Comparison of ENCODE assay signal across 8 cellular contexts in the genomic region with DNA sequence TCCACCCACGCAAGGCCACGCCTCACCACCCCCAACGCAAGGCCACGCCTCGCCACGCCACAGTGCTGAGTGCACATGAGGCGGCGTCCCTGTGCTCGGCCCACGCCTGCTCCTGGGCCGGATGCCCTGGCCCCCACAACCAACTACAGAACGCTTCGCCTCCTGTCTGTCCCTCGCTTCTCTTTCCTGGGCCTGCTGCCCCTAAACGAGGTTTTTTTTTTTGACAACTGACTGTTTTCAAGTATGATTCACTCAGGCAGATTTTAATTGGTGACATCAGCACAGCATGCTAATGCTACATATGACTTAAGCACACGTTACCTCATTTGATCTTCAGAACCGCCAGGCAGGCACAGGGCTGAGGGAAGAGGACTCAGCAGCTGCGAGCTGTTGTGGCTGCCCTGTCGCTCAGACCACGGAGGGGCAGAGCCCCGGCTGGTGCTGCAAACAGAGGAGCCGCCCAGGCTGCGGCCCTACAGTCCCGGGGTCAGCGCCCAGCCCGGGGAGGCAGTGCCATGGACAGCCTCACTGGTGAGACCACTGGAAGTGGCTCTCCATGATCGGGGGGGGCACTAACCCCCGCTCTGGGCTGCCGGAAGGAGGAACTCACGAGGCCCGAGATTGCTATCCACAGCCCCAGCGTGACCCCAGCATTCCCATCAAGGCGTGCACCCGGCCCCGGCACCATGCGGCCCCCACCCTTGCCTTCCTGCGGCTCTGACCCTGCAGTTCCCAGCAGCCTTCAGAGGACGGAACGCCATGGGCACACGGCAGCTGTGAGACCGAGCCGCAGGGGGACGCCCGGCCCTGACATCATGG.
DNase-seq lines count a peak whose midpoint lies in the region; ATAC-seq and TF ChIP-seq lines count a peak whose summit lies in the region.

No MANE protein-coding gene starts in this region.

- H3K4me1 Mint-ChIP-seq in CD4-positive, CD25-positive, alpha-beta regulatory T cell: peaks cover 3 to 26% (median 14%) of the 10 kb centered on the region in 4 donors
- peaks cover 69% of the 10 kb centered on the region for H3K4me1 Mint-ChIP-seq in brain

- H3K27ac ChIP-seq in CD4-positive, CD25-positive, alpha-beta regulatory T cell (ENCODE audit: insufficient read depth, low read length, poor library complexity, severe bottlenecking): no peak overlapping the region
- H3K27ac ChIP-seq in RWPE2 (ENCODE audit: poor library complexity, severe bottlenecking) (no peak overlapping the region), lung (ENCODE audit: low read depth in 1 of 2, low read length in 1 of 2) (peak overlapping the region; percentile 62 to 72), suprapubic skin (peak overlapping the region; percentile 86)

- no peaks in the 10 kb centered on the region for H3K27me3 ChIP-seq in CD4-positive, CD25-positive, alpha-beta regulatory T cell (ENCODE audit: control insufficient read depth, insufficient read depth, low read length)
- H3K27me3 ChIP-seq in RWPE2 (ENCODE audit: insufficient read depth, poor library complexity, severe bottlenecking) (no peaks in the 10 kb centered on the region), lung (ENCODE audit: control insufficient read depth, insufficient read depth) (no peaks in the 10 kb centered on the region), suprapubic skin (no peaks in the 10 kb centered on the region)

- no peaks in the 10 kb centered on the region for H3K27me3 Mint-ChIP-seq in CD4-positive, CD25-positive, alpha-beta regulatory T cell
- H3K27me3 Mint-ChIP-seq in brain: peaks cover 7% of the 10 kb centered on the region

- peak; percentile 72 to 82 for ATAC-seq in CD4-positive, CD25-positive, alpha-beta regulatory T cell (ENCODE audit: low read depth in 2 of 2)
- ATAC-seq in GM21825 (IDR thresholded peaks at IDR 0.05; ENCODE audit: unreplicated experiment) (peak; percentile 59), RWPE2 (ENCODE audit: low read depth) (no peak), lung (ENCODE audit: insufficient read depth, low FRiP score) (peak; percentile 76)

- DNase-seq in CD4-positive, CD25-positive, alpha-beta regulatory T cell: peak in 2 of 3 donors; percentile 63
- DNase-seq in RWPE2 (ENCODE audit: low spot score) (peak; percentile 47), lung (ENCODE audit: low spot score) (peak; percentile 61), suprapubic skin (ENCODE audit: low spot score in 2 of 2) (peak; percentile 84 to 88), DMS53 treated with DMSO at 0.1 percent for 48 hours (lab: John Stamatoyannopoulos, UW; ENCODE audit: unreplicated experiment) (no peak), NCI-H2081 (lab: John Stamatoyannopoulos, UW) (no peak)

- peaks cover 0 to 10% (median 6%) of the 10 kb centered on the region in 7 donors for H3K9me3 Mint-ChIP-seq in CD4-positive, CD25-positive, alpha-beta regulatory T cell
- peaks cover 8 to 24% (median 20%) of the 10 kb centered on the region in 5 experiments for H3K9me3 Mint-ChIP-seq in brain

- peaks cover 8% of the 10 kb centered on the region for H3K36me3 Mint-ChIP-seq in CD4-positive, CD25-positive, alpha-beta regulatory T cell
- H3K36me3 Mint-ChIP-seq in brain: peaks cover 16% of the 10 kb centered on the region

- 35 to 57% methylated on average over 43 to 44 of the region's 44 CpGs for whole genome bisulfite sequencing in lung, 2 donors
- 42% methylated on average over 22 of the region's 44 CpGs for WGBS in suprapubic skin

- no peak overlapping the region for H3K4me3 ChIP-seq in CD4-positive, CD25-positive, alpha-beta regulatory T cell (ENCODE audit: low read depth, low read length)
- H3K4me3 ChIP-seq in RWPE2 (ENCODE audit: severe bottlenecking) (no peak overlapping the region), lung (no peak overlapping the region), suprapubic skin (peak overlapping the region; percentile 35)

- TF ChIP-seq POLR2A in suprapubic skin (IDR thresholded peaks at IDR 0.05): no peak

- H3K9me3 ChIP-seq in CD4-positive, CD25-positive, alpha-beta regulatory T cell (ENCODE audit: control insufficient read depth in 2 of 2, low read length in 2 of 2): peaks cover 4 to 5% of the 10 kb centered on the region in 2 experiments
- peaks cover 5% of the 10 kb centered on the region for H3K9me3 ChIP-seq in RWPE2 (ENCODE audit: severe bottlenecking)
- no peaks in the 10 kb centered on the region for H3K9me3 ChIP-seq in lung (ENCODE audit: control insufficient read depth in 2 of 2, insufficient read depth in 1 of 2, low read length in 1 of 2)
- H3K9me3 ChIP-seq in suprapubic skin: no peaks in the 10 kb centered on the region

- H3K4me3 Mint-ChIP-seq in CD4-positive, CD25-positive, alpha-beta regulatory T cell: peak overlapping the region; percentile 29 to 80 (median 50)
- peak overlapping the region in 3 of 5 experiments; percentile 17 to 55 (median 34) for H3K4me3 Mint-ChIP-seq in brain

- H3K27ac Mint-ChIP-seq in CD4-positive, CD25-positive, alpha-beta regulatory T cell: peak overlapping the region; percentile 90 to 95 (median 94)
- peak overlapping the region; percentile 84 to 98 (median 91) for H3K27ac Mint-ChIP-seq in brain

- peaks cover 7% of the 10 kb centered on the region for H3K4me1 ChIP-seq in CD4-positive, CD25-positive, alpha-beta regulatory T cell (ENCODE audit: control insufficient read depth, insufficient read depth, low read length, poor library complexity, severe bottlenecking)
- H3K4me1 ChIP-seq in RWPE2 (ENCODE audit: insufficient read depth, poor library complexity, severe bottlenecking) (peaks cover 5% of the 10 kb centered on the region), lung (ENCODE audit: control insufficient read depth in 2 of 2, insufficient read depth in 2 of 2, low read length in 2 of 2) (peaks cover 0 to 10% of the 10 kb centered on the region in 2 donors), suprapubic skin (peaks cover 33% of the 10 kb centered on the region)

- H3K36me3 ChIP-seq in CD4-positive, CD25-positive, alpha-beta regulatory T cell (ENCODE audit: control insufficient read depth, insufficient read depth, low read length): no peaks in the 10 kb centered on the region
- no peaks in the 10 kb centered on the region for H3K36me3 ChIP-seq in RWPE2 (ENCODE audit: low read depth)
- H3K36me3 ChIP-seq in lung (ENCODE audit: control insufficient read depth in 2 of 2, insufficient read depth in 2 of 2, low read length in 2 of 2): no peaks in the 10 kb centered on the region
- no peaks in the 10 kb centered on the region for H3K36me3 ChIP-seq in suprapubic skin

- TF ChIP-seq CTCF in RWPE2 (IDR thresholded peaks at IDR 0.05; ENCODE audit: poor library complexity, severe bottlenecking) (no peak), brain (conservative IDR thresholded peaks at IDR 0.05) (no peak), lung (IDR thresholded peaks at IDR 0.05; ENCODE audit: control extremely low read depth, extremely low read depth) (no peak), suprapubic skin (IDR thresholded peaks at IDR 0.05) (no peak)

- TF ChIP-seq EP300 in suprapubic skin (IDR thresholded peaks at IDR 0.05): no peak

Comparison
In these comparisons a context has a peak if more than half of its experiments do, and no peak if none do; other contexts are left out.
1. DNase-seq: peak in CD4-positive, CD25-positive, alpha-beta regulatory T cell (2 of 3), RWPE2 (single experiment), lung (single experiment) and suprapubic skin (2 of 2); none in DMS53 treated with DMSO at 0.1 percent for 48 hours (single experiment) and NCI-H2081 (0 of 2).
2. H3K27ac ChIP-seq: peak in lung (2 of 2) and suprapubic skin (single experiment); none in CD4-positive, CD25-positive, alpha-beta regulatory T cell (single experiment) and RWPE2 (single experiment).